In the genomic region with DNA sequence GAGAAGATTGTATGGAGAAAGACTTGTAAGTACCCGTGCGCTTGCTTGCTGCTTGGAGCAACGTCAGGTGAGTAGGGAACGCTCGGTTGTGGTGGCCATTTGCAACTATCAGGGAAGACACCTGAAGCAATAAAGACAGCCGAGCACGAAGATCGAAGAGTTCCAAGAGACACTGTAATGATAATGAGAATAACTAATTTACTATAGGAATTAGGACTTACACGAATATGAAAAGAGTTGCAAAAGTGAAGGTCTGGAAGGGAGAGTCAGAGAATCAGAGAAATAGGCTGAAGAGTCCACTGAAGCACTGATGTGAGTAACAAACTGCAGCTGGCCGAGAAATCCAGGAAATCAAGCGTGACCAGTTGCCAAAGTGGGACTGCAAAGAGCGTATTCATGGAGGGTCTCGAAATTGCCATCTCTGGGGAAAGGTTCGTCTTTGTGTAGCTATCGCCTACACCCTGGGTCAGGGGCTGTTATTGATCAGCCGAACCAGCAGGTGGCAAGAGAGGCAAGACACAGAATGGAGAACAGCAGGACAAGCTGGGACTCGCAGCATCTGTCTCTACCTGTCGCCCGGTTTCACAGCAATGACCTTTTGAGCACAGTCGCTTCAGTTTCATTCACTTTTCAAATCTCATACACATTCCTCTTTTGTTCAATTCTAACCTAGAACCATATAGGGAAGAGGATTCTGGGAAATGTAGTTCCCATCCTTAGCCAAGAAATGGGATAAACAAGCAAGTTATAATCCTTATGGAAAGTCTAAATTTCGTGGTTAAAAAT, we compare ENCODE assay signal across 8 cellular contexts. TPM values are rescaled to one million over a fixed set of nuclear protein-coding genes. Genes with fewer than 3 reads are reported as not detected.
A peak's percentile ranks its signal among the peaks of the same experiment; 100 is the strongest.
DNase-seq lines count a peak whose midpoint lies in the region; ATAC-seq and TF ChIP-seq lines count a peak whose summit lies in the region.

No MANE protein-coding gene starts in this region.

- TF ChIP-seq CTCF in A673 (conservative IDR thresholded peaks at IDR 0.05; ENCODE audit: low read depth, low read length) (peak; percentile 92), VCaP (conservative IDR thresholded peaks at IDR 0.05) (peak; percentile 86), cardiac fibroblast (IDR thresholded peaks at IDR 0.05; ENCODE audit: low read depth, low read length) (peak; percentile 85)

- no peaks in the 10 kb centered on the region for H3K27me3 ChIP-seq in A673 (replicated peaks; ENCODE audit: insufficient read depth, low read depth, low read length, poor library complexity)

- no TSS peak for BruUV-seq in A673 (replicated peaks; lab: Mats Ljungman, UMichigan)

- H3K36me3 ChIP-seq in A673 (ENCODE audit: insufficient read depth, low read length, poor library complexity, severe bottlenecking), result no peaks in the 10 kb centered on the region

- DNase-seq in A673 (ENCODE audit: low spot score) (peak; percentile 80), NCI-H2107 (lab: John Stamatoyannopoulos, UW) (peak; percentile 20), cardiac fibroblast (ENCODE audit: low read depth in 2 of 2) (peak; percentile 63 to 69), inferior parietal cortex (ENCODE audit: extremely low spot score) (peak; percentile 87)
- peak; percentile 59 to 74 (median 62) for DNase-seq in stimulated activated CD4-positive, alpha-beta T cell treated with anti-CD3 and anti-CD28 coated beads, Interleukin-12 subunit alpha, Interleukin-12 subunit beta, amount 100 ng/mL, for 48 hours (ENCODE audit: low read depth in 2 of 3, low spot score in 1 of 3)

- H3K27ac ChIP-seq in A673 (ENCODE audit: low read depth, low read length, poor library complexity, severe bottlenecking) (no peak overlapping the region), VCaP (peak overlapping the region; percentile 67)

- CTCF ChIA-PET in A673 (lab: Charles Lee), result interaction anchor here (0.6 to 1.6 kb wide), 6 partner anchors 15 to 204 kb away, joined by 3 to 17 read pairs (median 4); no protein-coding TSS in a partner anchor

- H3K9me3 ChIP-seq in A673 (ENCODE audit: low read depth, low read length, poor library complexity, severe bottlenecking), result no peaks in the 10 kb centered on the region

- H3K4me3 ChIP-seq in A673 (ENCODE audit: low read depth, low read length, poor library complexity, severe bottlenecking) (peak overlapping the region; percentile 54), cardiac fibroblast (replicated peaks in 1 of 2; ENCODE audit: low read depth in 2 of 2, low read length in 2 of 2) (peak overlapping the region; percentile 47)

- ATAC-seq in GM18861 (IDR thresholded peaks at IDR 0.05; ENCODE audit: unreplicated experiment) (peak; percentile 99), HG03095 (IDR thresholded peaks at IDR 0.05; ENCODE audit: unreplicated experiment) (peak; percentile 100)

- intact Hi-C loops in A673 (cut with micrococcal nuclease; ENCODE audit: unreplicated experiment), result loop anchor here (2.0 to 5.0 kb wide), 2 partner anchors 166 to 204 kb away; no protein-coding TSS in a partner anchor

- H3K4me1 ChIP-seq in A673 (ENCODE audit: insufficient read depth, low read length, poor library complexity, severe bottlenecking), result no peaks in the 10 kb centered on the region

- POLR2A ChIA-PET in A673 (lab: Charles Lee; ENCODE audit: low non-redundant PET), result no interaction called here

RNA-seq across cellular contexts. Expression of a gene that starts 26.2 kb away (rescaled TPM):
- total RNA-seq in A673 (2021), result 64.7 and 80.1 TPM in 2 replicates

RNA-seq across cellular contexts. Expression of a gene that starts 37.2 kb away (rescaled TPM):
- 52.0 and 52.7 TPM in 2 replicates for total RNA-seq in A673 (2021)

Comparison
In these comparisons a context has a peak if more than half of its experiments do, and no peak if none do; other contexts are left out.
1. DNase-seq: peak in every context shown above with its lines; median percentile 87 in inferior parietal cortex; 80 in A673; 66 in cardiac fibroblast; 62 in stimulated activated CD4-positive, alpha-beta T cell treated with anti-CD3 and anti-CD28 coated beads, Interleukin-12 subunit alpha, Interleukin-12 subunit beta, amount 100 ng/mL, for 48 hours; 20 in NCI-H2107.